8 cellular contexts compared by ENCODE assay signal in the genomic region with DNA sequence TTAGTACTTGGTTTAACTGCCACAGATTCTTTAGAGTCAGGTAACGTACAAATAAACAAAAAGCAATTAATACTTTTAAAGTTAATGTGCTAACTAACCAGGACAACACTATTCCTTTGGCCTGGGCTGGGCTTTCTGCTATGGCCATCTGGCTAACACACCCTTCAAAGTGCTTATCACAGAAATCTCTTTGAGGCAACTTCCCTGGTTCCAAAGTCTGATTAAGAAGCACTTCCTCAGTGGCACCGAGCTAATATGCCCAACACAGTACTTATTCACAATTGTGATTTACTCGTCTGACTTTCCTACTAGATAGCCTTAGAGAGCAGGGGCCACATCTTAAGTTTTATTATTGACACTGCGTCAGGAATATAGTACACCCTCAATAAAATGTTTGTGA.
"Had no signal": no experiment of that assay in that cellular context is flagged by ENCODE, and none has a peak within 500 bp of the region (broad histone marks: within the 10 kb centered on the region; RNA-seq: fewer than 3 reads in every experiment).

No MANE protein-coding gene starts in this region.

- H3K27ac ChIP-seq: GM23248, HL-60 had no signal

- ATAC-seq: HCT116, HepG2 had no signal

- DNase-seq: GOT3, H7 had no signal

- H3K4me3 Mint-ChIP-seq: IgD-negative memory B cell had no signal

- H3K4me1 Mint-ChIP-seq: IgD-negative memory B cell had no signal

- H3K36me3 Mint-ChIP-seq: IgD-negative memory B cell had no signal

- H3K36me3 ChIP-seq: HAP-1 had no signal

- H3K9ac ChIP-seq: GM23248 had no signal

- H2AFZ ChIP-seq: GM23248 had no signal

- H3K9me3 Mint-ChIP-seq: IgD-negative memory B cell had no signal

- H3K4me3 ChIP-seq: GM23248, HAP-1 had no signal

- H3K9me3 ChIP-seq: HAP-1 had no signal

- H3K27ac Mint-ChIP-seq: IgD-negative memory B cell had no signal
